ENCODE assay signal across 10 cellular contexts in genomic region chr7:23276947-23277346, GRCh38. TPM values are rescaled to one million over a fixed set of nuclear protein-coding genes. Genes with fewer than 3 reads are reported as not detected.
DNase-seq lines count a peak whose midpoint lies in the region; ATAC-seq, FAIRE-seq and TF ChIP-seq lines count a peak whose summit lies in the region.
"Had no signal": no experiment of that assay in that cellular context is flagged by ENCODE, and none has a peak within 500 bp of the region (broad histone marks: within the 10 kb centered on the region; RNA-seq: fewer than 3 reads in every experiment).

No MANE protein-coding gene starts in this region.

- no peak overlapping the region for H3K27ac ChIP-seq in A549
- H3K27ac ChIP-seq in BLaER1 treated with 17β-estradiol and CSF1 and Interleukin-3, amounts not matched to agents 10 nM and 100 nM: peak overlapping the region in 9 of 11 experiments; percentile 15 to 63 (median 49); a peak in 14 of 22 replicates
- no peak overlapping the region for H3K27ac ChIP-seq in K562 (ENCODE audit: extremely low read depth, low read depth, low read length)
- H3K27ac ChIP-seq in CD4-positive, alpha-beta memory T cell (ENCODE audit: low read depth, low read length): no peak overlapping the region

- peaks cover 22% of the 10 kb centered on the region for H3K4me1 ChIP-seq in A549
- H3K4me1 ChIP-seq in BLaER1 treated with 17β-estradiol and CSF1 and Interleukin-3, amounts not matched to agents 10 nM and 100 nM: peaks cover 0 to 24% (median 11%) of the 10 kb centered on the region in 10 experiments; a peak in 8 of 20 replicates
- peaks cover 0 to 5% of the 10 kb centered on the region in 2 experiments; a peak in 1 of 5 replicates for H3K4me1 ChIP-seq in K562 (replicated peaks in 1 of 2; ENCODE audit: control insufficient read depth in 2 of 2, insufficient read depth in 2 of 2, low read length in 2 of 2)
- peaks cover 4% of the 10 kb centered on the region for H3K4me1 ChIP-seq in CD4-positive, alpha-beta memory T cell (ENCODE audit: insufficient read depth, low read length)

- H3K36me3 ChIP-seq in BLaER1 treated with 17β-estradiol and CSF1 and Interleukin-3, amounts not matched to agents 10 nM and 100 nM: no peaks in the 10 kb centered on the region
- no peaks in the 10 kb centered on the region for H3K36me3 ChIP-seq in K562 (ENCODE audit: control insufficient read depth, insufficient read depth, low read length)
- H3K36me3 ChIP-seq in CD4-positive, alpha-beta memory T cell (ENCODE audit: insufficient read depth, low read length): no peaks in the 10 kb centered on the region

- TF ChIP-seq POLR2A in A549 (IDR thresholded peaks at IDR 0.05; ENCODE audit: low read length) (no peak), NB4 (IDR thresholded peaks at IDR 0.05; ENCODE audit: extremely low read depth, insufficient read length) (no peak), K562 (conservative IDR thresholded peaks at IDR 0.05) (no peak)

- H3K4me3 Mint-ChIP-seq in CD4-positive, alpha-beta memory T cell: no peak overlapping the region
- no peak overlapping the region for H3K4me3 Mint-ChIP-seq in activated CD8-positive, alpha-beta T cell treated with anti-CD3 and anti-CD28 coated beads, Interleukin-2, amount 10 ng/mL, durations not matched to agents 7 days and 5 days
- H3K4me3 Mint-ChIP-seq: CD4-positive, alpha-beta T cell; HFFc6 had no signal

- peak overlapping the region in 2 of 11 experiments; percentile 0 to 2; a peak in 2 of 22 replicates for H3K9ac ChIP-seq in BLaER1 treated with 17β-estradiol and CSF1 and Interleukin-3, amounts not matched to agents 10 nM and 100 nM
- no peak overlapping the region for H3K9ac ChIP-seq in K562 (ENCODE audit: insufficient read depth in 1 of 2, low read depth in 2 of 2, low read length in 2 of 2)

- FAIRE-seq in A549 (lab: Jason Lieb, UNC) (no peak), K562 (lab: Jason Lieb, UNC) (no peak)

- no peaks in the 10 kb centered on the region for H3K36me3 Mint-ChIP-seq in CD4-positive, alpha-beta memory T cell
- H3K36me3 Mint-ChIP-seq in activated CD8-positive, alpha-beta T cell treated with anti-CD3 and anti-CD28 coated beads, Interleukin-2, amount 10 ng/mL, durations not matched to agents 7 days and 5 days (ENCODE audit: low read depth): no peaks in the 10 kb centered on the region

- POLR2A ChIA-PET in A549 (lab: Yijun Ruan, JAX) (interaction anchor here (1.2 kb wide), 1 partner anchor 22 kb away, joined by 3 read pairs; no protein-coding TSS in a partner anchor), K562 (lab: Yijun Ruan, JAX) (interaction anchor here (0.6 to 1.3 kb wide), 4 partner anchors 17 to 694 kb away, joined by 3 to 7 read pairs (median 3); partner anchors contain the start of gene MALSU1)
- POLR2A ChIA-PET in CD4-positive, alpha-beta memory T cell (lab: Charles Lee; ENCODE audit: partially characterized antibody): no interaction called here
- POLR2A ChIA-PET in activated CD8-positive, alpha-beta T cell treated with anti-CD3 and anti-CD28 coated beads, Interleukin-2, amount 10 ng/mL, durations not matched to agents 7 days and 5 days (lab: Charles Lee): interaction anchor here (1.3 kb wide), 1 partner anchor 22 kb away, joined by 3 read pairs; the partner anchor contains the start of gene MALSU1

- peaks cover 0 to 3% of the 10 kb centered on the region in 2 donors for H3K27me3 Mint-ChIP-seq in CD4-positive, alpha-beta memory T cell
- H3K27me3 Mint-ChIP-seq in activated CD8-positive, alpha-beta T cell treated with anti-CD3 and anti-CD28 coated beads, Interleukin-2, amount 10 ng/mL, durations not matched to agents 7 days and 5 days (ENCODE audit: low read depth): peaks cover 6% of the 10 kb centered on the region

- peaks cover 0 to 15% (median 7%) of the 10 kb centered on the region in 4 donors for H3K4me1 Mint-ChIP-seq in CD4-positive, alpha-beta memory T cell
- peaks cover 15% of the 10 kb centered on the region for H3K4me1 Mint-ChIP-seq in activated CD8-positive, alpha-beta T cell treated with anti-CD3 and anti-CD28 coated beads, Interleukin-2, amount 10 ng/mL, durations not matched to agents 7 days and 5 days (ENCODE audit: low read depth)

- H2AFZ ChIP-seq in K562 (ENCODE audit: low read depth, low read length): no peak overlapping the region

- no peak overlapping the region for H3K27ac Mint-ChIP-seq in CD4-positive, alpha-beta memory T cell
- H3K27ac Mint-ChIP-seq in activated CD8-positive, alpha-beta T cell treated with anti-CD3 and anti-CD28 coated beads, Interleukin-2, amount 10 ng/mL, durations not matched to agents 7 days and 5 days: no peak overlapping the region
- H3K27ac Mint-ChIP-seq: CD4-positive, alpha-beta T cell; HFFc6 had no signal

- H3K79me2 ChIP-seq in K562 (ENCODE audit: control insufficient read depth, insufficient read depth, low read length): no peaks in the 10 kb centered on the region

- TF ChIP-seq RAD21 in A549 (conservative IDR thresholded peaks at IDR 0.05 in 1 of 2, IDR thresholded peaks at IDR 0.05 in 1 of 2): no peak
- no peak for TF ChIP-seq RAD21 in K562 (CRISPR knock-in tag; conservative IDR thresholded peaks at IDR 0.05 in 1 of 2, IDR thresholded peaks at IDR 0.05 in 1 of 2)

- in situ Hi-C loops in K562 (cut with MboI): no loop called here

- 69% methylated on average over 3 of the region's 3 CpGs for WGBS in A549 (ENCODE audit: missing lambda C conversion rate)
- whole genome bisulfite sequencing in K562 (ENCODE audit: insufficient coverage, low coverage, missing lambda C conversion rate): 26% methylated on average over 3 of the region's 3 CpGs

- H3K9me1 ChIP-seq in K562 (ENCODE audit: control insufficient read depth, insufficient read depth, low read length): no peaks in the 10 kb centered on the region

- ATAC-seq in A549 (no peak), K562 (peak; percentile 7; the same call in 2 of the 3 replicates), GM19351 (IDR thresholded peaks at IDR 0.05; ENCODE audit: unreplicated experiment) (no peak)
- ATAC-seq in activated CD8-positive, alpha-beta T cell treated with anti-CD3 and anti-CD28 coated beads, Interleukin-2, amount 10 ng/mL, durations not matched to agents 7 days and 5 days: no peak

- DNase-seq in A549 (ENCODE audit: low read depth in 1 of 2, low spot score in 1 of 2): no peak
- DNase-seq in NB4 (ENCODE audit: low read depth): peak; percentile 31
- DNase-seq in K562 (ENCODE audit: extremely low read depth in 1 of 4, low spot score in 3 of 4): no peak
- no peak for DNase-seq in CD4-positive, alpha-beta memory T cell
- no peak for DNase-seq in activated CD8-positive, alpha-beta T cell treated with anti-CD3 and anti-CD28 coated beads, Interleukin-2, amount 10 ng/mL, durations not matched to agents 7 days and 5 days
- DNase-seq: GOT3 had no signal

- peaks cover 0 to 8% (median 0%) of the 10 kb centered on the region in 11 experiments; a peak in 1 of 22 replicates for H4K20me1 ChIP-seq in BLaER1 treated with 17β-estradiol and CSF1 and Interleukin-3, amounts not matched to agents 10 nM and 100 nM
- H4K20me1 ChIP-seq in K562 (replicated peaks; ENCODE audit: control insufficient read depth, insufficient read depth, low read length): no peaks in the 10 kb centered on the region

- no peaks in the 10 kb centered on the region for H3K9me3 Mint-ChIP-seq in CD4-positive, alpha-beta memory T cell
- no peaks in the 10 kb centered on the region for H3K9me3 Mint-ChIP-seq in activated CD8-positive, alpha-beta T cell treated with anti-CD3 and anti-CD28 coated beads, Interleukin-2, amount 10 ng/mL, durations not matched to agents 7 days and 5 days (ENCODE audit: insufficient read depth)
- H3K9me3 Mint-ChIP-seq: CD4-positive, alpha-beta T cell; HFFc6 had no signal

- H3K4me2 ChIP-seq in A549: no peak overlapping the region
- no peak overlapping the region for H3K4me2 ChIP-seq in BLaER1 treated with 17β-estradiol and CSF1 and Interleukin-3, amounts not matched to agents 10 nM and 100 nM
- no peak overlapping the region for H3K4me2 ChIP-seq in K562 (ENCODE audit: insufficient read depth, low read length)

- intact Hi-C loops in K562 (cut with micrococcal nuclease): loop anchor here (1.0 to 10.0 kb wide), 4 partner anchors 80 to 752 kb away; no protein-coding TSS in a partner anchor
- intact Hi-C loops in CD4-positive, alpha-beta memory T cell (cut with micrococcal nuclease): loop anchor here (1.0 to 2.0 kb wide), 2 partner anchors 80 to 185 kb away; no protein-coding TSS in a partner anchor

- no peak for TF ChIP-seq EP300 in A549 (IDR thresholded peaks at IDR 0.05)
- no peak for TF ChIP-seq EP300 in K562 (IDR thresholded peaks at IDR 0.05; ENCODE audit: low read length)

- TF ChIP-seq CTCF in A549 (IDR thresholded peaks at IDR 0.05) (no peak), NB4 (IDR thresholded peaks at IDR 0.05; ENCODE audit: low read depth, low read length) (no peak), K562 (IDR thresholded peaks at IDR 0.05 in 2 of 3, conservative IDR thresholded peaks at IDR 0.05 in 1 of 3; ENCODE audit: insufficient read depth in 2 of 3, low read depth in 1 of 3, low read length in 3 of 3) (no peak)

- no peaks in the 10 kb centered on the region for H3K9me3 ChIP-seq in A549
- no peaks in the 10 kb centered on the region for H3K9me3 ChIP-seq in BLaER1 treated with 17β-estradiol and CSF1 and Interleukin-3, amounts not matched to agents 10 nM and 100 nM (replicated peaks in 1 of 11)
- H3K9me3 ChIP-seq in K562 (replicated peaks; ENCODE audit: control insufficient read depth, insufficient read depth, low read depth, low read length): no peaks in the 10 kb centered on the region
- no peaks in the 10 kb centered on the region for H3K9me3 ChIP-seq in CD4-positive, alpha-beta memory T cell (ENCODE audit: control insufficient read depth in 1 of 2, low read length in 2 of 2)

- no TSS peak for BruUV-seq in K562 (replicated peaks; lab: Mats Ljungman, UMichigan)

- H3K4me3 ChIP-seq in A549 (no peak overlapping the region), NB4 (ENCODE audit: low read depth, low read length) (no peak overlapping the region), K562 (no peak overlapping the region)
- H3K4me3 ChIP-seq in BLaER1 treated with 17β-estradiol and CSF1 and Interleukin-3, amounts not matched to agents 10 nM and 100 nM: no peak overlapping the region
- no peak overlapping the region for H3K4me3 ChIP-seq in CD4-positive, alpha-beta memory T cell (ENCODE audit: low read length in 2 of 2)

- CTCF ChIA-PET in A549 (lab: Yijun Ruan, JAX) (interaction anchor here (0.6 to 6.7 kb wide), 40 partner anchors 10 to 437 kb away, joined by 3 to 49 read pairs (median 5); partner anchors contain the start of gene IGF2BP3), K562 (lab: Yijun Ruan, JAX; ENCODE audit: low intra/inter-chr PET ratio) (interaction anchor here (1.3 to 1.6 kb wide), 3 partner anchors 268 to 436 kb away, joined by 3 to 16 read pairs (median 6); no protein-coding TSS in a partner anchor)
- CTCF ChIA-PET in CD4-positive, alpha-beta memory T cell (lab: Charles Lee; ENCODE audit: partially characterized antibody): interaction anchor here (0.9 to 18.0 kb wide), 9 partner anchors 12 to 268 kb away, joined by 3 to 273 read pairs (median 4); no protein-coding TSS in a partner anchor
- CTCF ChIA-PET in activated CD8-positive, alpha-beta T cell treated with anti-CD3 and anti-CD28 coated beads, Interleukin-2, amount 10 ng/mL, durations not matched to agents 7 days and 5 days (lab: Charles Lee): interaction anchor here (0.8 to 9.1 kb wide), 26 partner anchors 11 to 277 kb away, joined by 3 to 138 read pairs (median 4); partner anchors contain the start of gene MALSU1

- no peaks in the 10 kb centered on the region for H3K27me3 ChIP-seq in BLaER1 treated with 17β-estradiol and CSF1 and Interleukin-3, amounts not matched to agents 10 nM and 100 nM
- H3K27me3 ChIP-seq in K562 (ENCODE audit: control insufficient read depth in 2 of 2, insufficient read depth in 2 of 2, low read length in 2 of 2): no peaks in the 10 kb centered on the region
- H3K27me3 ChIP-seq in CD4-positive, alpha-beta memory T cell (ENCODE audit: insufficient read depth, low read length): no peaks in the 10 kb centered on the region

RNA-seq across cellular contexts. Expression of gene MALSU1, which starts 22.2 kb away (rescaled TPM):
- 93.6 and 122 TPM in 2 replicates for polyA plus RNA-seq in A549 (2011; rRNA removed)
- 105 and 112 TPM in 2 replicates for polyA plus RNA-seq in A549 (2012; cell fraction: cytosol; rRNA removed)
- polyA plus RNA-seq in A549 (2012; cell fraction: nucleus; rRNA removed): 43.8 and 57.6 TPM in 2 replicates
- polyA plus RNA-seq in A549 (2017; fragmentation: RNase III; extraction: RNeasy Plus Mini Kit Qiagen cat#74134 plus additional on column Dnase treatment): 91.9 to 102 TPM (median 101 TPM) in 3 replicates
- 19.5 and 22.5 TPM in 2 replicates for polyA minus RNA-seq in A549 (2011; rRNA and poly(A)+ RNA removed)
- total RNA-seq in K562 (2011; cell fraction: chromatin; rRNA removed; ENCODE audit: low replicate concordance): 28.7 and 47.3 TPM in 2 replicates
- total RNA-seq in K562 (2011; cell fraction: nucleolus; rRNA removed): 20.0 and 22.1 TPM in 2 replicates
- 22.9 and 23.3 TPM in 2 replicates for total RNA-seq in K562 (2011; cell fraction: nucleoplasm; rRNA removed)
- 221 and 308 TPM in 2 replicates for total RNA-seq in K562 (2014; rRNA removed)
- 81.2 and 83.4 TPM in 2 replicates for total RNA-seq in K562 (2014; rRNA removed; fragmentation: Illumina TruSeq; extraction: Trizol)
- total RNA-seq in K562 (2015; rRNA removed; fragmentation: Illumina TruSeq; extraction: Trizol): 76.8 and 80.0 TPM in 2 replicates
- total RNA-seq in K562 (2021): 100 and 101 TPM in 2 replicates
- polyA plus RNA-seq in K562 (2011; rRNA removed): 70.6 and 93.3 TPM in 2 replicates
- polyA plus RNA-seq in K562 (2011; cell fraction: cytosol; rRNA removed): 72.5 and 84.7 TPM in 2 replicates
- 37.3 and 38.5 TPM in 2 replicates for polyA plus RNA-seq in K562 (2011; cell fraction: nucleus; rRNA removed)
- 38.9 and 109 TPM in 2 replicates for polyA plus RNA-seq in K562 (2012)
- 48.2 and 82.9 TPM in 2 replicates for polyA plus RNA-seq in K562 (2014; fragmentation: Illumina TruSeq; extraction: Trizol)
- polyA plus RNA-seq in K562 (2014; fragmentation: Nextera tagmentation; extraction: Ambion mirVana): 10 to 100 TPM; 12.3 to 14.4 TPM
- 141 and 180 TPM in 2 replicates for polyA plus RNA-seq in K562 (2014; rRNA removed)
- 82.0 and 88.4 TPM in 2 replicates for polyA minus RNA-seq in K562 (2011; rRNA and poly(A)+ RNA removed)
- polyA minus RNA-seq in K562 (2011; cell fraction: cytosol; rRNA and poly(A)+ RNA removed): 42.1 and 47.6 TPM in 2 replicates
- 24.0 and 39.0 TPM in 2 replicates for polyA minus RNA-seq in K562 (2011; cell fraction: nucleus; rRNA and poly(A)+ RNA removed)
- 10 to 100 TPM; 39.3 to 46.5 TPM for total RNA-seq in CD4-positive, alpha-beta memory T cell
- polyA plus RNA-seq in CD4-positive, alpha-beta memory T cell: 10 to 100 TPM; 56.0 to 82.5 TPM
- 10 to 100 TPM; 53.3 to 55.0 TPM for total RNA-seq in activated CD8-positive, alpha-beta T cell treated with anti-CD3 and anti-CD28 coated beads, Interleukin-2, amount 10 ng/mL, durations not matched to agents 7 days and 5 days

RNA-seq across cellular contexts. Expression of gene GPNMB, which starts 30.4 kb away (rescaled TPM):
- polyA plus RNA-seq in A549 (2011; rRNA removed): 4.6 and 4.7 TPM in 2 replicates
- polyA plus RNA-seq in A549 (2012; cell fraction: cytosol; rRNA removed): 0.71 and 0.83 TPM in 2 replicates
- polyA plus RNA-seq in A549 (2012; cell fraction: nucleus; rRNA removed): 0.20 and 0.54 TPM in 2 replicates
- polyA plus RNA-seq in A549 (2017; fragmentation: RNase III; extraction: RNeasy Plus Mini Kit Qiagen cat#74134 plus additional on column Dnase treatment): 2.7 to 3.5 TPM (median 3.3 TPM) in 3 replicates
- polyA minus RNA-seq in A549 (2011; rRNA and poly(A)+ RNA removed): 1.5 and 2.1 TPM in 2 replicates
- not detected in 2 replicates for total RNA-seq in K562 (2011; cell fraction: chromatin; rRNA removed; ENCODE audit: low replicate concordance)
- total RNA-seq in K562 (2011; cell fraction: nucleolus; rRNA removed): not detected in 2 replicates
- total RNA-seq in K562 (2011; cell fraction: nucleoplasm; rRNA removed): 0.51 TPM in 1 of 2 replicates, not detected in the other
- 0.24 and 0.64 TPM in 2 replicates for total RNA-seq in K562 (2014; rRNA removed)
- 0.15 and 0.26 TPM in 2 replicates for total RNA-seq in K562 (2014; rRNA removed; fragmentation: Illumina TruSeq; extraction: Trizol)
- total RNA-seq in K562 (2015; rRNA removed; fragmentation: Illumina TruSeq; extraction: Trizol): 0.18 and 0.41 TPM in 2 replicates
- total RNA-seq in K562 (2021): 0.20 and 0.54 TPM in 2 replicates
- polyA plus RNA-seq in K562 (2011; rRNA removed): 0.03 and 0.35 TPM in 2 replicates
- polyA plus RNA-seq in K562 (2011; cell fraction: cytosol; rRNA removed): 0.03 and 0.07 TPM in 2 replicates
- 0.10 and 0.23 TPM in 2 replicates for polyA plus RNA-seq in K562 (2011; cell fraction: nucleus; rRNA removed)
- 0.18 and 0.22 TPM in 2 replicates for polyA plus RNA-seq in K562 (2012)
- polyA plus RNA-seq in K562 (2014; fragmentation: Illumina TruSeq; extraction: Trizol): 0.33 and 0.80 TPM in 2 replicates
- under 1 TPM; 0.31 to 0.67 TPM for polyA plus RNA-seq in K562 (2014; fragmentation: Nextera tagmentation; extraction: Ambion mirVana)
- polyA plus RNA-seq in K562 (2014; rRNA removed): 0.11 and 0.72 TPM in 2 replicates
- not detected in 2 replicates for polyA minus RNA-seq in K562 (2011; rRNA and poly(A)+ RNA removed)
- polyA minus RNA-seq in K562 (2011; cell fraction: cytosol; rRNA and poly(A)+ RNA removed): not detected in 2 replicates
- 0.40 TPM in 1 of 2 replicates, not detected in the other for polyA minus RNA-seq in K562 (2011; cell fraction: nucleus; rRNA and poly(A)+ RNA removed)
- 10 to 100 TPM; 32.5 to 36.6 TPM for total RNA-seq in CD4-positive, alpha-beta memory T cell
- not detected for polyA plus RNA-seq in CD4-positive, alpha-beta memory T cell
- under 1 TPM; 0.21 to 0.29 TPM for total RNA-seq in activated CD8-positive, alpha-beta T cell treated with anti-CD3 and anti-CD28 coated beads, Interleukin-2, amount 10 ng/mL, durations not matched to agents 7 days and 5 days
- total RNA-seq: CD4-positive, alpha-beta T cell had no signal

Comparison
In these comparisons a context has a peak if more than half of its experiments do, and no peak if none do; other contexts are left out.
1. H3K27ac ChIP-seq: peak in BLaER1 treated with 17β-estradiol and CSF1 and Interleukin-3, amounts not matched to agents 10 nM and 100 nM (9 of 11); none in A549 (0 of 2), K562 (single experiment) and CD4-positive, alpha-beta memory T cell (single experiment).
2. RNA of gene GPNMB, which starts 30.4 kb away (total RNA-seq): 32.5 to 36.6 TPM in CD4-positive, alpha-beta memory T cell; 0.21 to 0.29 TPM in activated CD8-positive, alpha-beta T cell treated with anti-CD3 and anti-CD28 coated beads, Interleukin-2, amount 10 ng/mL, durations not matched to agents 7 days and 5 days and 0.15 to 0.64 TPM in K562; every median in the first group is over 10 times any median in the second.
3. Of the 35 proteins assayed by ChIP-seq in both K562 and A549: peak only in K562: RCOR1; only in A549: none; in both: CHD4, HDAC2 and KDM1A; in neither: 31.